In genomic region chr2:132424526-132425121, GRCh38 we compare ENCODE assay signal across 17 cellular contexts. TPM values are rescaled to one million over a fixed set of nuclear protein-coding genes. Genes with fewer than 3 reads are reported as not detected.
DNase-seq lines count a peak whose midpoint lies in the region; FAIRE-seq and TF ChIP-seq lines count a peak whose summit lies in the region.
"Had no signal": no experiment of that assay in that cellular context is flagged by ENCODE, and none has a peak within 500 bp of the region (broad histone marks: within the 10 kb centered on the region; RNA-seq: fewer than 3 reads in every experiment).

No MANE protein-coding gene starts in this region.

- H3K36me3 ChIP-seq in bronchial epithelial cell (ENCODE audit: control insufficient read depth, insufficient read depth, low read length) (no peaks in the 10 kb centered on the region), SK-N-SH (replicated peaks in 1 of 2; ENCODE audit: control insufficient read depth in 1 of 2, insufficient read depth in 2 of 2, low read length in 1 of 2) (no peaks in the 10 kb centered on the region)
- H3K36me3 ChIP-seq: BLaER1, HAP-1 had no signal

- H3F3A ChIP-seq in SK-N-SH (replicated peaks; ENCODE audit: insufficient read depth): no peaks in the 10 kb centered on the region

- no peak overlapping the region for H3K9ac ChIP-seq in SK-N-SH
- H3K9ac ChIP-seq: BLaER1 had no signal

- CTCF ChIA-PET in SK-N-SH (lab: Yijun Ruan, JAX): interaction anchor here (1.3 kb wide), 1 partner anchor 24 kb away, joined by 3 read pairs; no protein-coding TSS in a partner anchor

- H3K4me1 ChIP-seq in SK-N-SH (ENCODE audit: control insufficient read depth in 1 of 2, insufficient read depth in 2 of 2, low read depth in 1 of 2, low read length in 1 of 2): peaks cover 0 to 6% of the 10 kb centered on the region in 2 experiments; a peak in 2 of 4 replicates
- H3K4me1 ChIP-seq: BLaER1, HAP-1 had no signal

- H2AFZ ChIP-seq in SK-N-SH (ENCODE audit: low read depth): no peak overlapping the region

- no peaks in the 10 kb centered on the region for H3K27me3 ChIP-seq in bronchial epithelial cell (ENCODE audit: control insufficient read depth, insufficient read depth, low read length)
- no peaks in the 10 kb centered on the region for H3K27me3 ChIP-seq in SK-N-SH (ENCODE audit: insufficient read depth)
- H3K27me3 ChIP-seq: BLaER1 had no signal

- POLR2A ChIA-PET in SK-N-SH (lab: Yijun Ruan, JAX): no interaction called here

- no peak overlapping the region for H3K4me2 ChIP-seq in SK-N-SH
- H3K4me2 ChIP-seq: BLaER1 had no signal

- no peaks in the 10 kb centered on the region for H3K79me2 ChIP-seq in SK-N-SH (ENCODE audit: insufficient read depth)

- TF ChIP-seq CTCF in bronchial epithelial cell (IDR thresholded peaks at IDR 0.05; ENCODE audit: insufficient read depth, low read length, severe bottlenecking): peak; percentile 15
- no peak for TF ChIP-seq CTCF in SK-N-SH (IDR thresholded peaks at IDR 0.05)

- no peak for FAIRE-seq in bronchial epithelial cell (lab: Jason Lieb, UNC)
- FAIRE-seq: K562 had no signal

- no peaks in the 10 kb centered on the region for H3K9me2 ChIP-seq in SK-N-SH

- H4K20me1 ChIP-seq in SK-N-SH (ENCODE audit: insufficient read depth): no peaks in the 10 kb centered on the region
- H4K20me1 ChIP-seq: BLaER1 had no signal

- intact Hi-C loops in posterior vena cava (cut with DNase I): no loop called here

- TF ChIP-seq RAD21 in SK-N-SH (IDR thresholded peaks at IDR 0.05; ENCODE audit: low read length): no peak

- H3K27ac ChIP-seq in SK-N-SH (ENCODE audit: low read depth in 2 of 2, low read length in 1 of 2): no peak overlapping the region
- H3K27ac ChIP-seq: BLaER1 had no signal

- TF ChIP-seq EP300 in SK-N-SH (IDR thresholded peaks at IDR 0.05; ENCODE audit: borderline replicate concordance in 1 of 2, low read depth in 1 of 2, low read length in 1 of 2): no peak

- H3K4me3 ChIP-seq in bronchial epithelial cell (ENCODE audit: low read depth, low read length) (no peak overlapping the region), SK-N-SH (ENCODE audit: low read depth in 2 of 2, low read length in 1 of 2) (no peak overlapping the region)
- H3K4me3 ChIP-seq: BLaER1, HAP-1, K562 had no signal

- peak; percentile 20 for DNase-seq in Ammon's horn (ENCODE audit: low spot score)
- DNase-seq in bronchial epithelial cell (ENCODE audit: low read depth): peak; percentile 52
- peak; percentile 23 for DNase-seq in hepatic stellate cell (ENCODE audit: low spot score)
- DNase-seq in posterior vena cava (ENCODE audit: low spot score): peak; percentile 79
- DNase-seq in SK-N-SH: no peak
- no peak for DNase-seq in nucleus accumbens (lab: John Stamatoyannopoulos, UW)
- no peak for DNase-seq in iPS-NIHi11 (ENCODE audit: low spot score)
- DNase-seq in SK-N-DZ (ENCODE audit: low spot score): no peak
- DNase-seq: activated naive CD8-positive, alpha-beta T cell treated with anti-CD3 and anti-CD28 coated beads, Interleukin-2, amount 10 ng/mL, durations not matched to agents 7 days and 5 days; natural killer cell; NCI-H1694 treated with DMSO at 0.1 percent for 48 hours; NCI-H748 treated with DMSO at 0.1 percent for 48 hours; SIG-M5 had no signal

- no peaks in the 10 kb centered on the region for H3K9me3 ChIP-seq in SK-N-SH
- H3K9me3 ChIP-seq: BLaER1, HAP-1 had no signal

- WGBS in SK-N-SH (ENCODE audit: low lambda C conversion rate): 94% methylated on average over 5 of the region's 5 CpGs

TF ChIP-seq in SK-N-SH, 30 proteins besides CTCF, POLR2A, EP300 and RAD21:
- TF ChIP-seq TAF1 (IDR thresholded peaks at IDR 0.05; ENCODE audit: borderline replicate concordance, low read depth, low read length): no peak
- TF ChIP-seq NFIC (IDR thresholded peaks at IDR 0.05; ENCODE audit: borderline replicate concordance): no peak
- no peak for TF ChIP-seq SMC3 (IDR thresholded peaks at IDR 0.05; ENCODE audit: low read depth, low read length)
- TF ChIP-seq GABPA (IDR thresholded peaks at IDR 0.05; ENCODE audit: low read depth): no peak
- TF ChIP-seq, protein P1, sequence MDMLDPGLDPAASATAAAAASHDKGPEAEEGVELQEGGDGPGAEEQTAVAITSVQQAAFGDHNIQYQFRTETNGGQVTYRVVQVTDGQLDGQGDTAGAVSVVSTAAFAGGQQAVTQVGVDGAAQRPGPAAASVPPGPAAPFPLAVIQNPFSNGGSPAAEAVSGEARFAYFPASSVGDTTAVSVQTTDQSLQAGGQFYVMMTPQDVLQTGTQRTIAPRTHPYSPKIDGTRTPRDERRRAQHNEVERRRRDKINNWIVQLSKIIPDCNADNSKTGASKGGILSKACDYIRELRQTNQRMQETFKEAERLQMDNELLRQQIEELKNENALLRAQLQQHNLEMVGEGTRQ (IDR thresholded peaks at IDR 0.05; ENCODE audit: borderline replicate concordance, low read depth, low read length): no peak
- TF ChIP-seq, protein P2, sequence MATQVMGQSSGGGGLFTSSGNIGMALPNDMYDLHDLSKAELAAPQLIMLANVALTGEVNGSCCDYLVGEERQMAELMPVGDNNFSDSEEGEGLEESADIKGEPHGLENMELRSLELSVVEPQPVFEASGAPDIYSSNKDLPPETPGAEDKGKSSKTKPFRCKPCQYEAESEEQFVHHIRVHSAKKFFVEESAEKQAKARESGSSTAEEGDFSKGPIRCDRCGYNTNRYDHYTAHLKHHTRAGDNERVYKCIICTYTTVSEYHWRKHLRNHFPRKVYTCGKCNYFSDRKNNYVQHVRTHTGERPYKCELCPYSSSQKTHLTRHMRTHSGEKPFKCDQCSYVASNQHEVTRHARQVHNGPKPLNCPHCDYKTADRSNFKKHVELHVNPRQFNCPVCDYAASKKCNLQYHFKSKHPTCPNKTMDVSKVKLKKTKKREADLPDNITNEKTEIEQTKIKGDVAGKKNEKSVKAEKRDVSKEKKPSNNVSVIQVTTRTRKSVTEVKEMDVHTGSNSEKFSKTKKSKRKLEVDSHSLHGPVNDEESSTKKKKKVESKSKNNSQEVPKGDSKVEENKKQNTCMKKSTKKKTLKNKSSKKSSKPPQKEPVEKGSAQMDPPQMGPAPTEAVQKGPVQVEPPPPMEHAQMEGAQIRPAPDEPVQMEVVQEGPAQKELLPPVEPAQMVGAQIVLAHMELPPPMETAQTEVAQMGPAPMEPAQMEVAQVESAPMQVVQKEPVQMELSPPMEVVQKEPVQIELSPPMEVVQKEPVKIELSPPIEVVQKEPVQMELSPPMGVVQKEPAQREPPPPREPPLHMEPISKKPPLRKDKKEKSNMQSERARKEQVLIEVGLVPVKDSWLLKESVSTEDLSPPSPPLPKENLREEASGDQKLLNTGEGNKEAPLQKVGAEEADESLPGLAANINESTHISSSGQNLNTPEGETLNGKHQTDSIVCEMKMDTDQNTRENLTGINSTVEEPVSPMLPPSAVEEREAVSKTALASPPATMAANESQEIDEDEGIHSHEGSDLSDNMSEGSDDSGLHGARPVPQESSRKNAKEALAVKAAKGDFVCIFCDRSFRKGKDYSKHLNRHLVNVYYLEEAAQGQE (IDR thresholded peaks at IDR 0.05; ENCODE audit: low read depth, low read length): no peak
- no peak for TF ChIP-seq MEF2A (IDR thresholded peaks at IDR 0.05; ENCODE audit: borderline replicate concordance, low read depth)
- no peak for TF ChIP-seq CHD2 (IDR thresholded peaks at IDR 0.05; ENCODE audit: low read length, partially characterized antibody)
- no peak for TF ChIP-seq JUND (IDR thresholded peaks at IDR 0.05)
- TF ChIP-seq ELF1 (IDR thresholded peaks at IDR 0.05): no peak
- TF ChIP-seq ZBTB33 (IDR thresholded peaks at IDR 0.05; ENCODE audit: borderline replicate concordance, low read depth): no peak
- no peak for TF ChIP-seq RFX5 (IDR thresholded peaks at IDR 0.05; ENCODE audit: low read length)
- TF ChIP-seq POLR2AphosphoS5 (IDR thresholded peaks at IDR 0.05; ENCODE audit: low read depth, low read length): no peak

RNA-seq across cellular contexts. Expression of gene GPR39, which starts 8.0 kb away (rescaled TPM):
- total RNA-seq in bronchial epithelial cell: 7.1 and 10.0 TPM in 2 replicates
- under 1 TPM in 1 of 2 donors, not detected in 1; 0.37 TPM for total RNA-seq in posterior vena cava
- 2.1 and 2.3 TPM in 2 replicates for polyA plus RNA-seq in SK-N-SH (2012; rRNA removed)
- polyA plus RNA-seq in SK-N-SH (2012; cell fraction: cytosol; rRNA removed): 1.2 and 1.7 TPM in 2 replicates
- polyA plus RNA-seq in SK-N-SH (2012; cell fraction: nucleus; rRNA removed): 1.2 and 2.1 TPM in 2 replicates
- polyA plus RNA-seq in SK-N-DZ (2014; cell fraction: cytosol; rRNA removed): not detected in 2 replicates
- not detected in 2 replicates for polyA plus RNA-seq in SK-N-DZ (2014; cell fraction: nucleus; rRNA removed)
- total RNA-seq: activated CD8-positive, alpha-beta memory T cell treated with anti-CD3 and anti-CD28 coated beads for 36 hours; activated naive CD8-positive, alpha-beta T cell treated with anti-CD3 and anti-CD28 coated beads, Interleukin-2, amount 10 ng/mL, durations not matched to agents 7 days and 5 days; natural killer cell had no signal
- polyA plus RNA-seq: K562 had no signal

Comparison
In these comparisons a context has a peak if more than half of its experiments do, and no peak if none do; other contexts are left out.
1. DNase-seq: peak in Ammon's horn (single experiment), bronchial epithelial cell (single experiment), hepatic stellate cell (single experiment) and posterior vena cava (single experiment); none in SK-N-SH (single experiment), nucleus accumbens (0 of 56), iPS-NIHi11 (single experiment) and SK-N-DZ (single experiment).